Comparison of ENCODE assay signal across 27 cellular contexts in the genomic region with DNA sequence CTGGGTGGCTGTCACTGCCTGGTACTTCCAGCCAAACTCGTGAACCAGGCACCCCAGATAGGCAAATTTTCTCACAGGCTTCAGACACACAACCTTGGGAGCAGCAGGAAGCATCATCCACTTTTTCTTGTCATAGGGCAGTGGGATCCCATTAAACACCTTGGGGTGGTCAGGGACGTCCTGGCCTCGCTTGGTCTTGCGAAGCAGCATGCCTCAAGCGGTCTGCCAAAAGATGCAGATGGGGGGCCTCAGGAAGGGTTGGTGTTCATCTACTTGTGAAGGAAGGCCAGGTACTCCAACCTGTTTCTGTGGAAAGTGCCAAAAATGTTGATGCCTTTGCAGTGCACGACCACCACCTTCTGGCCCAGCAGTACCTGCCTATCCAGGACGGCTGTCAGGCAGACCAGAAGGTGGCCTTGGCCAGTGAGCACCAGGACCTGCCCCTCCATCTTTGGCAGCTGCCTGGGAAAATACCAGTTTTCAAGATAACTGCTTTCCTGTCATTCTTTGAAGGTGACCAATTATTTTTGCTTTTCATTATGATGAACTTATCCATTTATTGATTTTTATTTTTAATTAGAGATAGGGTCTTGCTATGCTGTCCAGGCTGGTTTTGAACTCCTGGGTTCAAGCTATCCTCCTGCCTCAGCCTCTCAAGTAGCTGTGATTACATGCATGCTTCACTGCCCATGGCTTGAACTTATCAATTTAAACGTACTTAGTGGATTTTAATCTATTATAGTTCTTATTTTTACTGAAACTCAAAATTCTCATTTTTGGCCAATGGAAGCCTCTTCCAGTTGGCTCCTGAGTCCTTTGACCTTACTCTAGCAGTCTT.
DNase-seq lines count a peak whose midpoint lies in the region; ATAC-seq, FAIRE-seq and TF ChIP-seq lines count a peak whose summit lies in the region.
"Had no signal": no experiment of that assay in that cellular context is flagged by ENCODE, and none has a peak within 500 bp of the region (broad histone marks: within the 10 kb centered on the region; RNA-seq: fewer than 3 reads in every experiment).

No MANE protein-coding gene starts in this region.

- no peaks in the 10 kb centered on the region for H3K27me3 Mint-ChIP-seq in activated CD4-positive, alpha-beta T cell treated with anti-CD3 and anti-CD28 coated beads, Interleukin-2, amount 10 ng/mL, durations not matched to agents 24 days and 14 days
- H3K27me3 Mint-ChIP-seq in T-helper 17 cell (no peaks in the 10 kb centered on the region), nephron progenitor cell (ENCODE audit: low read depth, poor library complexity) (no peaks in the 10 kb centered on the region)
- H3K27me3 Mint-ChIP-seq: B cell; CD4-positive, alpha-beta T cell had no signal

- H3K9me1 ChIP-seq in K562 (ENCODE audit: control insufficient read depth, insufficient read depth, low read length) = no peaks in the 10 kb centered on the region

- POLR2A ChIA-PET in K562 (lab: Yijun Ruan, JAX) = no interaction called here

- DNase-seq in activated CD4-positive, alpha-beta T cell treated with anti-CD3 and anti-CD28 coated beads, Interleukin-2, amount 10 ng/mL, durations not matched to agents 24 days and 14 days = no peak
- no peak for DNase-seq in activated CD4-positive, alpha-beta T cell treated with anti-CD3 and anti-CD28 coated beads for 4 hours
- DNase-seq in T-helper 17 cell (no peak), K562 (ENCODE audit: extremely low read depth in 1 of 4, low spot score in 3 of 4) (no peak), nephron progenitor cell (no peak), HAP-1 (ENCODE audit: low spot score in 2 of 2) (no peak), islet precursor cell (no peak), NCI-H1436 (lab: John Stamatoyannopoulos, UW) (no peak)
- DNase-seq: AML-193; Caco-2; Calu3; CD4-positive, alpha-beta T cell; CD8-positive, alpha-beta T cell; DMS53; DMS79; DND-41; EL; GDM1 had no signal

- 92% methylated on average over 8 of the region's 8 CpGs for WGBS in K562 (ENCODE audit: insufficient coverage, low coverage, missing lambda C conversion rate)

- H3K9ac ChIP-seq in K562 (ENCODE audit: insufficient read depth in 1 of 2, low read depth in 2 of 2, low read length in 2 of 2) = no peak overlapping the region
- H3K9ac ChIP-seq: BLaER1 treated with 17β-estradiol and CSF1 and Interleukin-3, amounts not matched to agents 10 nM and 100 nM had no signal

- TF ChIP-seq RAD21 in K562 (CRISPR knock-in tag; conservative IDR thresholded peaks at IDR 0.05 in 1 of 2, IDR thresholded peaks at IDR 0.05 in 1 of 2) = no peak

- H3K4me3 ChIP-seq in K562 (no peak overlapping the region), HAP-1 (no peak overlapping the region)
- H3K4me3 ChIP-seq: A549; BLaER1 treated with 17β-estradiol and CSF1 and Interleukin-3, amounts not matched to agents 10 nM and 100 nM; GM12878 had no signal

- no peak for TF ChIP-seq POLR2A in K562 (conservative IDR thresholded peaks at IDR 0.05)

- TF ChIP-seq EP300 in K562 (IDR thresholded peaks at IDR 0.05; ENCODE audit: low read length) = no peak

- H3K79me2 ChIP-seq in K562 (ENCODE audit: control insufficient read depth, insufficient read depth, low read length) = peaks cover 94% of the 10 kb centered on the region

- TF ChIP-seq CTCF in K562 (IDR thresholded peaks at IDR 0.05 in 2 of 3, conservative IDR thresholded peaks at IDR 0.05 in 1 of 3; ENCODE audit: insufficient read depth in 2 of 3, low read depth in 1 of 3, low read length in 3 of 3) (no peak), nephron progenitor cell (IDR thresholded peaks at IDR 0.05) (no peak)

- no peak overlapping the region for H3K4me3 Mint-ChIP-seq in activated CD4-positive, alpha-beta T cell treated with anti-CD3 and anti-CD28 coated beads, Interleukin-2, amount 10 ng/mL, durations not matched to agents 24 days and 14 days
- no peak overlapping the region for H3K4me3 Mint-ChIP-seq in T-helper 17 cell
- no peak overlapping the region for H3K4me3 Mint-ChIP-seq in nephron progenitor cell
- H3K4me3 Mint-ChIP-seq: B cell; CD4-positive, alpha-beta T cell; CD8-positive, alpha-beta T cell had no signal

- H3K4me1 Mint-ChIP-seq in activated CD4-positive, alpha-beta T cell treated with anti-CD3 and anti-CD28 coated beads, Interleukin-2, amount 10 ng/mL, durations not matched to agents 24 days and 14 days = peaks cover 22% of the 10 kb centered on the region
- H3K4me1 Mint-ChIP-seq in T-helper 17 cell (peaks cover 23% of the 10 kb centered on the region), nephron progenitor cell (peaks cover 23% of the 10 kb centered on the region)

- H3K9me3 ChIP-seq in T-helper 17 cell (ENCODE audit: control insufficient read depth, low read length, poor library complexity, severe bottlenecking) (no peaks in the 10 kb centered on the region), K562 (replicated peaks; ENCODE audit: control insufficient read depth, insufficient read depth, low read depth, low read length) (peaks cover 7% of the 10 kb centered on the region), HAP-1 (peaks cover 5% of the 10 kb centered on the region; the same call in 1 of the 2 replicates)

- FAIRE-seq in K562 (lab: Jason Lieb, UNC) = no peak
- FAIRE-seq: A549, D721Med, GM12878, GM12892, GM18507 had no signal

- peaks cover 47% of the 10 kb centered on the region for H3K36me3 Mint-ChIP-seq in activated CD4-positive, alpha-beta T cell treated with anti-CD3 and anti-CD28 coated beads, Interleukin-2, amount 10 ng/mL, durations not matched to agents 24 days and 14 days (ENCODE audit: low read depth)
- H3K36me3 Mint-ChIP-seq in T-helper 17 cell (ENCODE audit: low read depth) (peaks cover 4% of the 10 kb centered on the region), nephron progenitor cell (ENCODE audit: low read depth) (peaks cover 38% of the 10 kb centered on the region)

- in situ Hi-C loops in K562 (cut with MboI) (no loop called here), HAP-1 (cut with MboI; ENCODE audit: low sequenced_read_pairs) (no loop called here)

- H2AFZ ChIP-seq in K562 (ENCODE audit: low read depth, low read length) = no peak overlapping the region

- no TSS peak for BruUV-seq in K562 (replicated peaks; lab: Mats Ljungman, UMichigan)

- peak overlapping the region; percentile 69 for H3K27ac Mint-ChIP-seq in activated CD4-positive, alpha-beta T cell treated with anti-CD3 and anti-CD28 coated beads, Interleukin-2, amount 10 ng/mL, durations not matched to agents 24 days and 14 days
- H3K27ac Mint-ChIP-seq in T-helper 17 cell (peak overlapping the region; percentile 83), nephron progenitor cell (peak overlapping the region; percentile 45)
- H3K27ac Mint-ChIP-seq: B cell; CD4-positive, alpha-beta T cell; CD8-positive, alpha-beta T cell had no signal

- H3K27ac ChIP-seq in K562 (ENCODE audit: extremely low read depth, low read depth, low read length) = no peak overlapping the region
- H3K27ac ChIP-seq: 22Rv1; A549; BLaER1 treated with 17β-estradiol and CSF1 and Interleukin-3, amounts not matched to agents 10 nM and 100 nM; C4-2B had no signal

- intact Hi-C loops in activated CD4-positive, alpha-beta T cell treated with anti-CD3 and anti-CD28 coated beads, Interleukin-2, amount 10 ng/mL, durations not matched to agents 24 days and 14 days (cut with micrococcal nuclease) = no loop called here
- intact Hi-C loops in K562 (cut with micrococcal nuclease) = no loop called here

- CTCF ChIA-PET in K562 (lab: Yijun Ruan, JAX; ENCODE audit: low intra/inter-chr PET ratio) = no interaction called here

- H3K36me3 ChIP-seq in K562 (ENCODE audit: control insufficient read depth, insufficient read depth, low read length) = peaks cover 66% of the 10 kb centered on the region
- no peaks in the 10 kb centered on the region for H3K36me3 ChIP-seq in HAP-1 (replicated peaks)

- peaks cover 7 to 11% of the 10 kb centered on the region in 2 experiments; a peak in 3 of 5 replicates for H3K4me1 ChIP-seq in K562 (replicated peaks in 1 of 2; ENCODE audit: control insufficient read depth in 2 of 2, insufficient read depth in 2 of 2, low read length in 2 of 2)
- H3K4me1 ChIP-seq in HAP-1 = peaks cover 4% of the 10 kb centered on the region; the same call in 1 of the 2 replicates
- H3K4me1 ChIP-seq: A549, Caco-2 had no signal

- H3K4me2 ChIP-seq in K562 (ENCODE audit: insufficient read depth, low read length) = no peak overlapping the region
- H3K4me2 ChIP-seq: A549; BLaER1 treated with 17β-estradiol and CSF1 and Interleukin-3, amounts not matched to agents 10 nM and 100 nM had no signal

- H3K27me3 ChIP-seq in K562 (ENCODE audit: control insufficient read depth in 2 of 2, insufficient read depth in 2 of 2, low read length in 2 of 2) (no peaks in the 10 kb centered on the region), HAP-1 (ENCODE audit: low read depth) (no peaks in the 10 kb centered on the region)
- H3K27me3 ChIP-seq: BLaER1 treated with 17β-estradiol and CSF1 and Interleukin-3, amounts not matched to agents 10 nM and 100 nM had no signal

- ATAC-seq in T-helper 17 cell (no peak), K562 (peak; percentile 16; the same call in 2 of the 3 replicates)
- ATAC-seq: A549; CD8-positive, alpha-beta T cell; GM12878 had no signal

- no peaks in the 10 kb centered on the region for H4K20me1 ChIP-seq in K562 (replicated peaks; ENCODE audit: control insufficient read depth, insufficient read depth, low read length)
- H4K20me1 ChIP-seq: BLaER1 treated with 17β-estradiol and CSF1 and Interleukin-3, amounts not matched to agents 10 nM and 100 nM had no signal

- H3K9me3 Mint-ChIP-seq in activated CD4-positive, alpha-beta T cell treated with anti-CD3 and anti-CD28 coated beads, Interleukin-2, amount 10 ng/mL, durations not matched to agents 24 days and 14 days = peaks cover 17% of the 10 kb centered on the region
- peaks cover 28% of the 10 kb centered on the region for H3K9me3 Mint-ChIP-seq in nephron progenitor cell

TF ChIP-seq in K562, 482 proteins besides CTCF, POLR2A, EP300 and RAD21 (continues in another document):
- TF ChIP-seq, protein P1, sequence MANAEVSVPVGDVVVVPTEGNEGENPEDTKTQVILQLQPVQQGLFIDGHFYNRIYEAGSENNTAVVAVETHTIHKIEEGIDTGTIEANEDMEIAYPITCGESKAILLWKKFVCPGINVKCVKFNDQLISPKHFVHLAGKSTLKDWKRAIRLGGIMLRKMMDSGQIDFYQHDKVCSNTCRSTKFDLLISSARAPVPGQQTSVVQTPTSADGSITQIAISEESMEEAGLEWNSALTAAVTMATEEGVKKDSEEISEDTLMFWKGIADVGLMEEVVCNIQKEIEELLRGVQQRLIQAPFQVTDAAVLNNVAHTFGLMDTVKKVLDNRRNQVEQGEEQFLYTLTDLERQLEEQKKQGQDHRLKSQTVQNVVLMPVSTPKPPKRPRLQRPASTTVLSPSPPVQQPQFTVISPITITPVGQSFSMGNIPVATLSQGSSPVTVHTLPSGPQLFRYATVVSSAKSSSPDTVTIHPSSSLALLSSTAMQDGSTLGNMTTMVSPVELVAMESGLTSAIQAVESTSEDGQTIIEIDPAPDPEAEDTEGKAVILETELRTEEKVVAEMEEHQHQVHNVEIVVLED (CRISPR knock-in tag; IDR thresholded peaks at IDR 0.05) = no peak
- no peak for TF ChIP-seq TBL1XR1 (IDR thresholded peaks at IDR 0.05; ENCODE audit: low read length in 2 of 2)
- TF ChIP-seq MCM2 (IDR thresholded peaks at IDR 0.05; ENCODE audit: low read depth) = no peak
- no peak for TF ChIP-seq KDM1A (IDR thresholded peaks at IDR 0.05)
- no peak for TF ChIP-seq SRF (CRISPR knock-in tag; IDR thresholded peaks at IDR 0.05)
- peak; percentile 68 for TF ChIP-seq RBM25 (IDR thresholded peaks at IDR 0.05; ENCODE audit: low read depth, low read length, severe bottlenecking)
